In genomic region chr18:80251700-80252099, GRCh38 we compare ENCODE assay signal across 25 cellular contexts.
"Had no signal": no experiment of that assay in that cellular context is flagged by ENCODE, and none has a peak within 500 bp of the region (broad histone marks: within the 10 kb centered on the region; RNA-seq: fewer than 3 reads in every experiment).

No MANE protein-coding gene starts in this region.

- H3K36me3 ChIP-seq: brain microvascular endothelial cell, left ventricle myocardium inferior, neutrophil, right lobe of liver, upper lobe of right lung had no signal

- H3K9ac ChIP-seq: parathyroid adenoma had no signal

- H3K79me2 ChIP-seq: parathyroid adenoma had no signal

- H3K27me3 ChIP-seq: brain microvascular endothelial cell, right lobe of liver, upper lobe of right lung had no signal

- H3K9me3 ChIP-seq: left ventricle myocardium inferior, neutrophil, right lobe of liver, upper lobe of right lung had no signal

- ATAC-seq: activated CD4-positive, CD25-positive, alpha-beta regulatory T cell treated with anti-CD3 and anti-CD28 coated beads, Interleukin-2, amount 50 U/mL, for 24 hours; activated naive CD4-positive, alpha-beta T cell treated with anti-CD3 and anti-CD28 coated beads, Interleukin-2, amount 50 U/mL, for 72 hours; activated T-helper 17 cell treated with anti-CD3 and anti-CD28 coated beads, Interleukin-2, amount 50 U/mL, for 72 hours; esophagus mucosa; right lobe of liver; stimulated activated naive B cell treated with anti-CD40 and anti-IgM and Interleukin-4, amounts not matched to agents 10 μg/mL and 1 μg/mL and 100 μg/mL, for 72 hours; upper lobe of right lung had no signal

- H3K4me3 ChIP-seq: left ventricle myocardium inferior, right lobe of liver, upper lobe of right lung had no signal

- DNase-seq: activated CD4-positive, alpha-beta memory T cell treated with anti-CD3 and anti-CD28 coated beads, Interleukin-2, amount 10 ng/mL, durations not matched to agents 7 days and 5 days; activated CD4-positive, alpha-beta T cell treated with anti-CD3 and anti-CD28 coated beads, Interleukin-2, amount 10 ng/mL, durations not matched to agents 24 days and 14 days; activated T-cell treated with anti-CD3 and anti-CD28 coated beads, Interleukin-2, amount 50 U/mL, for 24 hours; aorta; caudate nucleus; dermis blood vessel endothelial cell; effector memory CD4-positive, alpha-beta T cell; glutamatergic neuron; hippocampal formation; left ventricle myocardium inferior; midbrain; right lobe of liver; small intestine; stimulated activated CD4-positive, alpha-beta T cell treated with anti-CD3 and anti-CD28 coated beads, Interleukin-2, amount 100 ng/mL, for 48 hours; stimulated activated CD8-positive, alpha-beta memory T cell treated with anti-CD3 and anti-CD28 coated beads, Interleukin-4, amount 100 ng/mL, for 48 hours; stimulated activated naive B cell treated with anti-CD40 and anti-IgM and Interleukin-4, amounts not matched to agents 10 μg/mL and 1 μg/mL and 100 μg/mL, for 72 hours; upper lobe of right lung had no signal

- H2AFZ ChIP-seq: parathyroid adenoma had no signal

- H3K4me1 ChIP-seq: parathyroid adenoma, right lobe of liver had no signal

- H3K27ac ChIP-seq: brain microvascular endothelial cell, left ventricle myocardium inferior, neutrophil, parathyroid adenoma, right lobe of liver, upper lobe of right lung, VCaP had no signal
